Comparison of ENCODE assay signal across 7 cellular contexts in genomic region chr18:25497395-25497794, GRCh38.
"Had no signal": no experiment of that assay in that cellular context is flagged by ENCODE, and none has a peak within 500 bp of the region (broad histone marks: within the 10 kb centered on the region; RNA-seq: fewer than 3 reads in every experiment).

No MANE protein-coding gene starts in this region.

- H3K27ac ChIP-seq: HL-60 had no signal

- H3K4me3 ChIP-seq: GM23338, K562 had no signal

- ATAC-seq: GM23338, HepG2, K562 had no signal

- H2AFZ ChIP-seq: GM23338 had no signal

- H3K4me2 ChIP-seq: GM23338 had no signal

- DNase-seq: H9, HCEC 1CT, KG1 had no signal
